ENCODE assay signal across 9 cellular contexts in the genomic region with DNA sequence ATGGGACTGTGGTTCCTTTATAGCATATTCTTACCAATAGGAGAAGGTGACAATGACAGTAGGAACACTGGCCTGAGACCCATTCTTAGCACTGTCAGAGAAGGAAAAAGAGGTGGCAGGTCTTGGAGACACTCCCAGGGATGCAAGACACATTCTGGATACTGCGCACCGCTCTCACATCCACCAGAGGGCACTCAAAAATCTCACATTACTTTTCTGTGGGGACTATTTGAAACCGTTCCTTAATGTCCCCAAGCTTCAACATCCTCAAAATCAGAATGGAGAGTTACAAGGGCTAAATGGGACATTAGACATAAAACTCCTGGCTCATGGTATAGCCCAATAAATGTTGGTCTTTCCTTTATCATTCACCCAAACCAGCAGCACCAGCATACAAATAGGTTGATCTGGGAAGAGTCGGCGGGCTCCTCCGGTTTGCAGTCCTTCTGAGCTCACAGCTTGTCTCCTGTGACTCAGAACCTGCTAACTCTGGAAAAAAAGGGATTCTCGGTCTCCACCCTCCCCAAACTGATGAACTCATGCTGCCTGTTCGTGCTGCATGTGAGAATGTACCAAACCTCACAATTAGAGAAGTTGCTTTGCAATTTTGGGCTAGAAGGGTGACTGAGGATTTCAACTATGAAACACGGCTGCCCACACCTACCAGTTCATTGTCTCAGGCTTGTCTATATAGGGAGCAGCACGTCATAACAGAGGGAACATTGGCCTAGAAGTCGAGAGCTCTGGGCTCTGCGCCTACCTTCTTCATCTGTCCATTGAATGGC. TPM values are rescaled to one million over a fixed set of nuclear protein-coding genes. Genes with fewer than 3 reads are reported as not detected.
DNase-seq lines count a peak whose midpoint lies in the region; ATAC-seq and TF ChIP-seq lines count a peak whose summit lies in the region.
"Had no signal": no experiment of that assay in that cellular context is flagged by ENCODE, and none has a peak within 500 bp of the region (broad histone marks: within the 10 kb centered on the region; RNA-seq: fewer than 3 reads in every experiment).

No MANE protein-coding gene starts in this region.

- H3K36me3 ChIP-seq in neuronal stem cell (replicated peaks in 1 of 2; ENCODE audit: control insufficient read depth in 2 of 2, insufficient read depth in 2 of 2, low read length in 2 of 2): no peaks in the 10 kb centered on the region

- H3K18ac ChIP-seq in neuronal stem cell (ENCODE audit: low read length): no peak overlapping the region

- no peak overlapping the region for H3K4me3 ChIP-seq in AG04450 (ENCODE audit: low read depth, low read length)
- no peak overlapping the region for H3K4me3 ChIP-seq in GM12865 (ENCODE audit: low read depth, low read length)
- no peak overlapping the region for H3K4me3 ChIP-seq in NB4 (ENCODE audit: low read depth, low read length)
- H3K4me3 ChIP-seq in neuronal stem cell (ENCODE audit: low read length in 2 of 2): no peak overlapping the region

- ATAC-seq in HG03175 (IDR thresholded peaks at IDR 0.05; ENCODE audit: unreplicated experiment): no peak

- H3K4me1 ChIP-seq in neuronal stem cell (ENCODE audit: control insufficient read depth in 2 of 2, insufficient read depth in 1 of 2, low read depth in 1 of 2, low read length in 2 of 2): peaks cover 0 to 3% of the 10 kb centered on the region in 2 donors

- H2BK120ac ChIP-seq in neuronal stem cell (ENCODE audit: low read depth, low read length): no peak overlapping the region

- no peak overlapping the region for H2BK15ac ChIP-seq in neuronal stem cell (ENCODE audit: low read length)

- CTCF ChIA-PET in AG04450 (lab: Charles Lee): interaction anchor here (0.6 to 7.6 kb wide), 30 partner anchors 9 to 412 kb away, joined by 3 to 218 read pairs (median 4); a partner anchor contains a TSS

- no peaks in the 10 kb centered on the region for H3K79me1 ChIP-seq in neuronal stem cell (ENCODE audit: low read depth, low read length)

- no peak overlapping the region for H3K4me3 Mint-ChIP-seq in T-helper 1 cell treated with Interleukin-12 subunit alpha and Interleukin-12 subunit beta and Interleukin-4 antibody, amounts not matched to agents 30 μg/mL and 1 μg/mL, for 36 hours
- H3K4me3 Mint-ChIP-seq: immature natural killer cell had no signal

- WGBS in neuronal stem cell (ENCODE audit: extremely low coverage in 2 of 2, insufficient read length in 2 of 2, insufficient replicate concordance in 1 of 2), 2 donors: no CpG with 5 or more reads among the region's 12 CpGs

- no peaks in the 10 kb centered on the region for H3K27me3 Mint-ChIP-seq in T-helper 1 cell treated with Interleukin-12 subunit alpha and Interleukin-12 subunit beta and Interleukin-4 antibody, amounts not matched to agents 30 μg/mL and 1 μg/mL, for 36 hours (ENCODE audit: low read depth)

- POLR2A ChIA-PET in AG04450 (lab: Yijun Ruan, JAX): no interaction called here

- H3K4me1 Mint-ChIP-seq in T-helper 1 cell treated with Interleukin-12 subunit alpha and Interleukin-12 subunit beta and Interleukin-4 antibody, amounts not matched to agents 30 μg/mL and 1 μg/mL, for 36 hours (ENCODE audit: low read depth): peaks cover 41% of the 10 kb centered on the region

- no peak overlapping the region for H4K91ac ChIP-seq in neuronal stem cell (ENCODE audit: low read depth, low read length, poor library complexity)

- H3K4ac ChIP-seq in neuronal stem cell (ENCODE audit: low read length): no peak overlapping the region

- no peak overlapping the region for H3K4me2 ChIP-seq in neuronal stem cell (ENCODE audit: insufficient read depth, low read length, poor library complexity, severe bottlenecking)

- no peak overlapping the region for H3K14ac ChIP-seq in neuronal stem cell (ENCODE audit: low read length)

- H2BK5ac ChIP-seq in neuronal stem cell (ENCODE audit: low read length): no peak overlapping the region

- H3K36me3 Mint-ChIP-seq in T-helper 1 cell treated with Interleukin-12 subunit alpha and Interleukin-12 subunit beta and Interleukin-4 antibody, amounts not matched to agents 30 μg/mL and 1 μg/mL, for 36 hours (ENCODE audit: low read depth): peaks cover 61% of the 10 kb centered on the region

- H3K27ac ChIP-seq in AG04450 (ENCODE audit: low read depth, low read length) (no peak overlapping the region), neuronal stem cell (replicated peaks; ENCODE audit: low read length) (no peak overlapping the region)

- H3K9ac ChIP-seq in neuronal stem cell (ENCODE audit: low read depth, low read length, poor library complexity): no peak overlapping the region

- H2BK12ac ChIP-seq in neuronal stem cell (ENCODE audit: low read length): no peak overlapping the region

- H3K27ac Mint-ChIP-seq in T-helper 1 cell treated with Interleukin-12 subunit alpha and Interleukin-12 subunit beta and Interleukin-4 antibody, amounts not matched to agents 30 μg/mL and 1 μg/mL, for 36 hours: peak overlapping the region; percentile 76

- H2AK5ac ChIP-seq in neuronal stem cell (ENCODE audit: low read depth, low read length): no peak overlapping the region

- no peaks in the 10 kb centered on the region for H3K9me3 ChIP-seq in AG04450 (ENCODE audit: control insufficient read depth, insufficient read depth, low read length)
- H3K9me3 ChIP-seq in neuronal stem cell (replicated peaks in 1 of 2; ENCODE audit: control insufficient read depth in 2 of 2, insufficient read depth in 1 of 2, low read depth in 1 of 2, low read length in 2 of 2): no peaks in the 10 kb centered on the region

- no peak for TF ChIP-seq POLR2A in NB4 (IDR thresholded peaks at IDR 0.05; ENCODE audit: extremely low read depth, insufficient read length)

- TF ChIP-seq CTCF in AG04450 (IDR thresholded peaks at IDR 0.05; ENCODE audit: low read depth, low read length): peak; percentile 90
- peak; percentile 70 for TF ChIP-seq CTCF in GM12865 (IDR thresholded peaks at IDR 0.05; ENCODE audit: insufficient read depth, low read depth, low read length, missing control alignments)
- peak; percentile 79 for TF ChIP-seq CTCF in NB4 (IDR thresholded peaks at IDR 0.05; ENCODE audit: low read depth, low read length)

- H3K23ac ChIP-seq in neuronal stem cell (ENCODE audit: low read depth, low read length, poor library complexity): no peak overlapping the region

- no peaks in the 10 kb centered on the region for H3K27me3 ChIP-seq in AG04450 (ENCODE audit: control insufficient read depth, insufficient read depth, low read length)
- no peaks in the 10 kb centered on the region for H3K27me3 ChIP-seq in neuronal stem cell (ENCODE audit: control insufficient read depth in 3 of 3, insufficient read depth in 3 of 3, low read depth in 1 of 3, low read length in 3 of 3)

- no peak for DNase-seq in AG04450 (ENCODE audit: low read depth, low spot score)
- DNase-seq in GM12865 (ENCODE audit: low read depth): peak; percentile 58
- peak; percentile 49 for DNase-seq in NB4 (ENCODE audit: low read depth)
- DNase-seq in fibroblast of the conjunctiva (ENCODE audit: low read depth): peak; percentile 36
- peak; percentile 45 for DNase-seq in neuronal stem cell (ENCODE audit: low spot score)
- no peak for DNase-seq in NCI-H187 treated with DMSO at 0.1 percent for 48 hours (lab: John Stamatoyannopoulos, UW)

- no peak overlapping the region for H4K8ac ChIP-seq in neuronal stem cell (ENCODE audit: low read depth, low read length)

- no peaks in the 10 kb centered on the region for H3K9me3 Mint-ChIP-seq in T-helper 1 cell treated with Interleukin-12 subunit alpha and Interleukin-12 subunit beta and Interleukin-4 antibody, amounts not matched to agents 30 μg/mL and 1 μg/mL, for 36 hours
- H3K9me3 Mint-ChIP-seq: immature natural killer cell had no signal

- H2AFZ ChIP-seq in neuronal stem cell (ENCODE audit: low read length): peak overlapping the region; percentile 60

RNA-seq across cellular contexts. Expression of a gene that starts 40.2 kb away (rescaled TPM):
- not detected in 2 replicates for polyA plus RNA-seq in AG04450 (2011; rRNA removed)
- polyA minus RNA-seq in AG04450 (2011; rRNA and poly(A)+ RNA removed): not detected in 2 replicates
- polyA plus RNA-seq in neuronal stem cell (2013, experiment 1 of 2): 0.08 TPM
- 0.26 TPM for polyA plus RNA-seq in neuronal stem cell (2013, experiment 2 of 2)

Comparison
In these comparisons a context has a peak if more than half of its experiments do, and no peak if none do; other contexts are left out.
1. DNase-seq: peak in GM12865 (single experiment), NB4 (single experiment), fibroblast of the conjunctiva (single experiment) and neuronal stem cell (single experiment); none in AG04450 (single experiment) and NCI-H187 treated with DMSO at 0.1 percent for 48 hours (single experiment).
2. Peak in every context shown above with its lines, with median percentiles within 50 percentile points of each other: CTCF ChIP-seq.